In the genomic region with DNA sequence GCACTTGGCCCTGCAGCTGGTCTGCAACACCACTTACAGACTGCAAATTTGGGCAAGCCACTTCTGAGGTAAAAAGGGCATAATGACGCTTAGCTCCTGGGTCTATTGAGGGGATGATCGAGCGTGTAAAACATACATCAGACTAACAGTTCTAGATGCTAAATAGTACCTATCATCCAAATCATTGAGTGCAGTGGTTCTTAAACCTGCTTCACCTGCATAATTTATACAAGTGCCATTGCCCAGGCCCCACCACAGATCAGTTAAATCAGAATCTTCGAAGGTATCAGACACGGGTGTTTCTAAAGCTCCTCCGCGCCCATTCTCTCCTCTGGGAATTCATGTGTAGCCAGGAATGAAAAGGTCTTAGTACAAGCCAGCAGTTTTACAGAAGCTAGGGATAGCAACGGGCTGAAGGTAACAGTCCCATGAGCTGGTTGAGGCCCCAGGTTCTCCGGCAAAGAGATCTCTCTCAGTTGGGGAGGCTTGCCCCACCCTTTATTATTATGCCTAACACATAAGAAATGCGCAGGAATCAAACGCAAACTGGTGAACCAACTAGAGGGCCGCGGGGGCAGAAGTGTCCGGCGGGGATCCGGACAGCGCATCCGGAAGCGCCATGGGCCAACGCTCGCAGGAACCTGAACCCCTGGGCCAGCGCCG, we compare ENCODE assay signal across 8 cellular contexts. TPM values are rescaled to one million over a fixed set of nuclear protein-coding genes. Genes with fewer than 3 reads are reported as not detected.
DNase-seq lines count a peak whose midpoint lies in the region; ATAC-seq and TF ChIP-seq lines count a peak whose summit lies in the region.

No MANE protein-coding gene starts in this region.

- H3K9me3 ChIP-seq in cardiac muscle cell (ENCODE audit: low read depth) (no peaks in the 10 kb centered on the region), left lung (no peaks in the 10 kb centered on the region), tibial artery (no peaks in the 10 kb centered on the region)

- H3K9me3 Mint-ChIP-seq in activated naive CD8-positive, alpha-beta T cell treated with anti-CD3 and anti-CD28 coated beads for 36 hours = no peaks in the 10 kb centered on the region

- H3K4me1 Mint-ChIP-seq in activated naive CD8-positive, alpha-beta T cell treated with anti-CD3 and anti-CD28 coated beads for 36 hours = peaks cover 20% of the 10 kb centered on the region

- no peak for TF ChIP-seq CTCF in cardiac muscle cell (IDR thresholded peaks at IDR 0.05; ENCODE audit: low read depth, low read length)
- TF ChIP-seq CTCF in left lung (IDR thresholded peaks at IDR 0.05) = no peak
- TF ChIP-seq CTCF in tibial artery (IDR thresholded peaks at IDR 0.05) = no peak

- DNase-seq in cardiac muscle cell (ENCODE audit: low read depth in 1 of 2, low spot score in 1 of 2) = no peak
- DNase-seq in Right ventricle myocardium inferior (ENCODE audit: missing footprints) = no peak
- no peak for DNase-seq in activated naive CD8-positive, alpha-beta T cell treated with anti-CD3 and anti-CD28 coated beads for 36 hours
- peak in 1 of 2 donors; percentile 90 for DNase-seq in left lung
- DNase-seq in tibial artery = no peak
- DNase-seq in cerebellar cortex (ENCODE audit: low spot score) = no peak
- DNase-seq in iPS-NIHi11 (ENCODE audit: low spot score) = no peak

- H3K36me3 ChIP-seq in cardiac muscle cell = no peaks in the 10 kb centered on the region
- peaks cover 0 to 35% of the 10 kb centered on the region in 2 donors for H3K36me3 ChIP-seq in left lung
- peaks cover 6 to 34% (median 24%) of the 10 kb centered on the region in 3 donors for H3K36me3 ChIP-seq in tibial artery

- H3K4me3 ChIP-seq in cardiac muscle cell (peak overlapping the region; percentile 74), left lung (peak overlapping the region; percentile 72 to 81), tibial artery (peak overlapping the region; percentile 64 to 94)

- H3K27me3 Mint-ChIP-seq in activated naive CD8-positive, alpha-beta T cell treated with anti-CD3 and anti-CD28 coated beads for 36 hours = no peaks in the 10 kb centered on the region

- peak overlapping the region; percentile 96 for H3K27ac Mint-ChIP-seq in activated naive CD8-positive, alpha-beta T cell treated with anti-CD3 and anti-CD28 coated beads for 36 hours

- peaks cover 5% of the 10 kb centered on the region for H3K36me3 Mint-ChIP-seq in activated naive CD8-positive, alpha-beta T cell treated with anti-CD3 and anti-CD28 coated beads for 36 hours

- peak overlapping the region; percentile 99 for H3K4me3 Mint-ChIP-seq in activated naive CD8-positive, alpha-beta T cell treated with anti-CD3 and anti-CD28 coated beads for 36 hours

- H3K27me3 ChIP-seq in cardiac muscle cell = no peaks in the 10 kb centered on the region
- H3K27me3 ChIP-seq in left lung = no peaks in the 10 kb centered on the region
- H3K27me3 ChIP-seq in tibial artery = no peaks in the 10 kb centered on the region

- peak overlapping the region; percentile 85 for H3K27ac ChIP-seq in cardiac muscle cell
- H3K27ac ChIP-seq in left lung = peak overlapping the region; percentile 93 to 95
- H3K27ac ChIP-seq in tibial artery = peak overlapping the region; percentile 83 to 98

- H3K4me1 ChIP-seq in cardiac muscle cell (ENCODE audit: low read depth) = peaks cover 16% of the 10 kb centered on the region
- H3K4me1 ChIP-seq in left lung = peaks cover 35 to 65% of the 10 kb centered on the region in 2 donors
- H3K4me1 ChIP-seq in tibial artery = peaks cover 0 to 60% (median 37%) of the 10 kb centered on the region in 4 donors

- ATAC-seq in Right ventricle myocardium inferior (no peak), HG03103 (IDR thresholded peaks at IDR 0.05; ENCODE audit: low read depth, unreplicated experiment) (peak; percentile 32), left lung (peak; percentile 1)

- intact Hi-C loops in Right ventricle myocardium inferior (cut with DNase I) = loop anchor here (5.0 kb wide), 1 partner anchor 33 kb away; a partner anchor contains a TSS
- intact Hi-C loops in left lung (cut with DNase I) = no loop called here
- intact Hi-C loops in tibial artery (cut with DNase I; ENCODE audit: low total_unique reads) = no loop called here

RNA-seq across cellular contexts. Expression of a gene that starts 0.7 kb away (rescaled TPM):
- total RNA-seq in cardiac muscle cell (152 and 241 TPM in 2 replicates), Right ventricle myocardium inferior (87.8 TPM), left lung (100 to 1,000 TPM; 101 to 107 TPM)
- polyA plus RNA-seq in cardiac muscle cell = 276 and 328 TPM in 2 replicates
- total RNA-seq in activated naive CD8-positive, alpha-beta T cell treated with anti-CD3 and anti-CD28 coated beads for 36 hours = 100 to 1,000 TPM in 1 of 2 experiments, 10 to 100 TPM in 1; 90.9 to 104 TPM

RNA-seq across cellular contexts. Expression of a gene that starts 7.7 kb away (rescaled TPM):
- total RNA-seq in cardiac muscle cell (14.2 and 18.9 TPM in 2 replicates), Right ventricle myocardium inferior (10.8 TPM), left lung (10 to 100 TPM; 28.2 to 39.6 TPM)
- polyA plus RNA-seq in cardiac muscle cell = 31.8 and 34.0 TPM in 2 replicates
- 1 to 10 TPM; 2.4 to 3.4 TPM for total RNA-seq in activated naive CD8-positive, alpha-beta T cell treated with anti-CD3 and anti-CD28 coated beads for 36 hours

RNA-seq across cellular contexts. Expression of a gene that starts 10.6 kb away (rescaled TPM):
- 6.7 and 7.7 TPM in 2 replicates for total RNA-seq in cardiac muscle cell
- 19.1 and 28.1 TPM in 2 replicates for polyA plus RNA-seq in cardiac muscle cell
- 62.1 TPM for total RNA-seq in Right ventricle myocardium inferior
- total RNA-seq in activated naive CD8-positive, alpha-beta T cell treated with anti-CD3 and anti-CD28 coated beads for 36 hours = 10 to 100 TPM; 27.9 to 29.3 TPM
- total RNA-seq in left lung = 10 to 100 TPM; 58.2 to 87.7 TPM

RNA-seq across cellular contexts. Expression of a gene that starts 17.0 kb away (rescaled TPM):
- total RNA-seq in cardiac muscle cell (32.6 and 35.5 TPM in 2 replicates), Right ventricle myocardium inferior (26.4 TPM), left lung (10 to 100 TPM; 37.0 to 42.5 TPM)
- 37.4 and 52.0 TPM in 2 replicates for polyA plus RNA-seq in cardiac muscle cell
- 10 to 100 TPM; 23.1 to 25.0 TPM for total RNA-seq in activated naive CD8-positive, alpha-beta T cell treated with anti-CD3 and anti-CD28 coated beads for 36 hours

RNA-seq across cellular contexts. Expression of a gene that starts 17.5 kb away (rescaled TPM):
- total RNA-seq in cardiac muscle cell (8.3 and 15.7 TPM in 2 replicates), Right ventricle myocardium inferior (26.1 TPM), left lung (100 to 1,000 TPM; 176 to 250 TPM)
- polyA plus RNA-seq in cardiac muscle cell = 39.4 and 60.9 TPM in 2 replicates
- total RNA-seq in activated naive CD8-positive, alpha-beta T cell treated with anti-CD3 and anti-CD28 coated beads for 36 hours = 10 to 100 TPM; 94.3 to 98.3 TPM
